Comparison of ENCODE assay signal across 8 cellular contexts in genomic region chr7:137934941-137935848, GRCh38.
DNase-seq lines count a peak whose midpoint lies in the region; ATAC-seq and TF ChIP-seq lines count a peak whose summit lies in the region.

No MANE protein-coding gene starts in this region.

- H3K4me3 Mint-ChIP-seq in CD8-positive, alpha-beta memory T cell: peak overlapping the region; percentile 87 to 94 (median 88)
- H3K4me3 Mint-ChIP-seq in neural progenitor cell: no peak overlapping the region

- H3K36me3 Mint-ChIP-seq in CD8-positive, alpha-beta memory T cell: peaks cover 3 to 8% (median 4%) of the 10 kb centered on the region in 3 donors
- H3K36me3 Mint-ChIP-seq in neural progenitor cell: peaks cover 7% of the 10 kb centered on the region

- peak overlapping the region; percentile 59 to 98 (median 96) for H3K27ac Mint-ChIP-seq in CD8-positive, alpha-beta memory T cell
- no peak overlapping the region for H3K27ac Mint-ChIP-seq in neural progenitor cell

- H3K27me3 ChIP-seq in CD8-positive, alpha-beta memory T cell (ENCODE audit: insufficient read depth, low read length, poor library complexity, severe bottlenecking): no peaks in the 10 kb centered on the region
- H3K27me3 ChIP-seq in endocrine pancreas (ENCODE audit: control insufficient read depth, insufficient read depth, low read length) (no peaks in the 10 kb centered on the region), neural progenitor cell (no peaks in the 10 kb centered on the region)

- no peak overlapping the region for H3K9ac ChIP-seq in endocrine pancreas (ENCODE audit: control insufficient read depth, insufficient read depth, low read length)
- no peak overlapping the region for H3K9ac ChIP-seq in neural progenitor cell

- H4K20me1 ChIP-seq in neural progenitor cell (ENCODE audit: low read depth): peaks cover 3% of the 10 kb centered on the region

- H3K27ac ChIP-seq in CD8-positive, alpha-beta memory T cell (ENCODE audit: low read depth, low read length): peak overlapping the region; percentile 57
- H3K27ac ChIP-seq in neural progenitor cell: no peak overlapping the region

- H3K4me3 ChIP-seq in CD8-positive, alpha-beta memory T cell (ENCODE audit: low read length): peak overlapping the region; percentile 39
- H3K4me3 ChIP-seq in endocrine pancreas (ENCODE audit: control insufficient read depth, insufficient read depth, low read length): peak overlapping the region; percentile 23
- H3K4me3 ChIP-seq in neural progenitor cell: no peak overlapping the region

- peak in 2 of 5 donors; percentile 14 to 34 for DNase-seq in CD8-positive, alpha-beta memory T cell
- DNase-seq in NCI-H2227 (lab: John Stamatoyannopoulos, UW; ENCODE audit: unreplicated experiment): no peak
- DNase-seq in AG08395 (ENCODE audit: low spot score): no peak
- no peak for DNase-seq in neural progenitor cell (ENCODE audit: low spot score)
- no peak for DNase-seq in NCI-H446 (lab: John Stamatoyannopoulos, UW)

- peaks cover 51 to 57% (median 56%) of the 10 kb centered on the region in 3 donors for H3K4me1 Mint-ChIP-seq in CD8-positive, alpha-beta memory T cell
- peaks cover 40% of the 10 kb centered on the region for H3K4me1 Mint-ChIP-seq in neural progenitor cell

- H3K4me1 ChIP-seq in CD8-positive, alpha-beta memory T cell (ENCODE audit: insufficient read depth, low read length): peaks cover 35% of the 10 kb centered on the region
- H3K4me1 ChIP-seq in endocrine pancreas (ENCODE audit: control insufficient read depth, insufficient read depth, low read length) (peaks cover 4% of the 10 kb centered on the region), neural progenitor cell (peaks cover 14% of the 10 kb centered on the region)

- H3K27me3 Mint-ChIP-seq in CD8-positive, alpha-beta memory T cell: no peaks in the 10 kb centered on the region
- peaks cover 4% of the 10 kb centered on the region for H3K27me3 Mint-ChIP-seq in neural progenitor cell (ENCODE audit: insufficient read depth, low read depth)

- no peak overlapping the region for H3K4me2 ChIP-seq in neural progenitor cell

- no peaks in the 10 kb centered on the region for H3F3A ChIP-seq in neural progenitor cell (ENCODE audit: low read depth)

- TF ChIP-seq CTCF in neural progenitor cell (IDR thresholded peaks at IDR 0.05): no peak

- H3K79me2 ChIP-seq in neural progenitor cell (ENCODE audit: low read depth): peaks cover 13% of the 10 kb centered on the region

- no peaks in the 10 kb centered on the region for H3K9me3 ChIP-seq in CD8-positive, alpha-beta memory T cell (ENCODE audit: low read length)
- H3K9me3 ChIP-seq in endocrine pancreas (ENCODE audit: control insufficient read depth, low read length) (no peaks in the 10 kb centered on the region), neural progenitor cell (ENCODE audit: low read depth) (no peaks in the 10 kb centered on the region)

- peak; percentile 75 for ATAC-seq in GM19463 (IDR thresholded peaks at IDR 0.05; ENCODE audit: unreplicated experiment)
- ATAC-seq in HG03457 (IDR thresholded peaks at IDR 0.05; ENCODE audit: unreplicated experiment): peak; percentile 73

- no peak overlapping the region for H2AFZ ChIP-seq in neural progenitor cell (replicated peaks)

- CTCF ChIA-PET in CD8-positive, alpha-beta memory T cell (lab: Charles Lee): interaction anchor here (1.4 to 2.7 kb wide), 5 partner anchors 15 to 74 kb away, joined by 3 to 13 read pairs (median 6); partner anchors contain the start of gene CREB3L2

- no peaks in the 10 kb centered on the region for H3K36me3 ChIP-seq in CD8-positive, alpha-beta memory T cell (ENCODE audit: insufficient read depth, low read length)
- H3K36me3 ChIP-seq in endocrine pancreas (ENCODE audit: control insufficient read depth, insufficient read depth, low read length): no peaks in the 10 kb centered on the region
- H3K36me3 ChIP-seq in neural progenitor cell: no peaks in the 10 kb centered on the region

- H3K9me3 Mint-ChIP-seq in CD8-positive, alpha-beta memory T cell: no peaks in the 10 kb centered on the region
- peaks cover 3% of the 10 kb centered on the region for H3K9me3 Mint-ChIP-seq in neural progenitor cell

- POLR2A ChIA-PET in CD8-positive, alpha-beta memory T cell (lab: Charles Lee): interaction anchor here (0.8 to 1.1 kb wide), 3 partner anchors 19 to 67 kb away, joined by 3 read pairs; partner anchors contain the start of gene CREB3L2
